Comparison of ENCODE assay signal across 31 cellular contexts in the genomic region with DNA sequence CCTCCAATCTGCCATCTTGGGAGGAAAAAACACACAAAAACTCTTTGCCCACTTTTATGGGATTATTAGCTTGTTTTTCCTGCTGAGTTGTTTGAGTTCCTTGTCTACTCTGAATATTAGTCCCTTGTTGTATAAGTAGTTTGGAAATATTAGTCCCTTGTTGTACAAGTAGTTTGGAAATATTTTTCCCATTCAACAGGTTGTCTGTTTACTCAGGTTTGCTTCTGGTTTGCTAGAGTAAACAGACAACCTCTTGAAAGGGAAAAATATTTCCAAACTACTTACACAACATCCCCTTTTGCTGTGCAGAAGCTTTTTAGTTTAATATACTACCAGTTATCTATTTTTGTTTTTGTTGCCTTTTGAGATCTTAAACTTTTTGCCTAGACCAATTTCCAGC.
"Had no signal": no experiment of that assay in that cellular context is flagged by ENCODE, and none has a peak within 500 bp of the region (broad histone marks: within the 10 kb centered on the region; RNA-seq: fewer than 3 reads in every experiment).

No MANE protein-coding gene starts in this region.

- H3K27me3 Mint-ChIP-seq: activated CD4-positive, alpha-beta memory T cell treated with anti-CD3 and anti-CD28 coated beads for 36 hours; activated naive CD8-positive, alpha-beta T cell treated with anti-CD3 and anti-CD28 coated beads for 36 hours; activated T-helper 17 cell treated with anti-CD3 and anti-CD28 coated beads, Interleukin-2, amount 50 U/mL, for 72 hours had no signal

- H3K4me1 ChIP-seq: SJSA1 had no signal

- H3K4me3 Mint-ChIP-seq: activated CD4-positive, alpha-beta memory T cell treated with anti-CD3 and anti-CD28 coated beads for 36 hours; activated naive CD8-positive, alpha-beta T cell treated with anti-CD3 and anti-CD28 coated beads for 36 hours; activated T-helper 17 cell treated with anti-CD3 and anti-CD28 coated beads, Interleukin-2, amount 50 U/mL, for 72 hours; T-helper 1 cell treated with Interleukin-12 subunit alpha and Interleukin-12 subunit beta and Interleukin-4 antibody, amounts not matched to agents 30 μg/mL and 1 μg/mL, for 36 hours; T-helper 2 cell treated with Interferon-gamma antibody and Interleukin-4, amounts not matched to agents 5 μg/mL and 100 μg/mL, for 36 hours; WTC11 had no signal

- ATAC-seq: activated T-helper 17 cell treated with anti-CD3 and anti-CD28 coated beads, Interleukin-2, amount 50 U/mL, for 72 hours; Panc1; WTC11 had no signal

- H3K27me3 ChIP-seq: brain microvascular endothelial cell, SJSA1 had no signal

- H3K27ac ChIP-seq: brain microvascular endothelial cell, SJSA1 had no signal

- H3K9me3 ChIP-seq: SJSA1, SK-N-SH had no signal

- H3K36me3 Mint-ChIP-seq: activated CD4-positive, alpha-beta memory T cell treated with anti-CD3 and anti-CD28 coated beads for 36 hours had no signal

- DNase-seq: activated CD4-positive, alpha-beta memory T cell treated with anti-CD3 and anti-CD28 coated beads for 36 hours; activated CD4-positive, alpha-beta T cell treated with anti-CD3 and anti-CD28 coated beads for 4 hours; activated CD4-positive, alpha-beta T cell treated with anti-CD3 and anti-CD28 coated beads, Interleukin-2, amount 50 U/mL, for 1 hour; activated CD4-positive, CD25-positive, alpha-beta regulatory T cell treated with anti-CD3 and anti-CD28 coated beads, Interleukin-2, amount 50 U/mL, for 72 hours; activated CD8-positive, alpha-beta memory T cell treated with anti-CD3 and anti-CD28 coated beads, Interleukin-2, amount 50 U/mL, for 4 hours; activated effector memory CD4-positive, alpha-beta T cell treated with anti-CD3 and anti-CD28 coated beads, Interleukin-2, amount 50 U/mL, for 16 hours; activated naive CD4-positive, alpha-beta T cell; activated naive CD4-positive, alpha-beta T cell treated with anti-CD3 and anti-CD28 coated beads, Interleukin-2, amount 50 U/mL, for 16 hours; activated naive CD8-positive, alpha-beta T cell treated with anti-CD3 and anti-CD28 coated beads for 36 hours; activated T-cell treated with anti-CD3 and anti-CD28 coated beads for 4 hours; activated T-cell treated with anti-CD3 and anti-CD28 coated beads, Interleukin-2, amount 50 U/mL, for 48 hours; amniotic stem cell; aorta; brain microvascular endothelial cell; central memory CD4-positive, alpha-beta T cell; NCI-H1105; NCI-H1417 treated with DMSO at 0.1 percent for 48 hours; NCI-H187 treated with DMSO at 0.1 percent for 48 hours; NCI-H2081; NCI-H2171 treated with DMSO at 0.1 percent for 48 hours; NCI-H2227 treated with DMSO at 0.1 percent for 48 hours; NCI-H446; NCI-H524 treated with DMSO at 0.1 percent for 48 hours; SHP77; SK-N-SH had no signal

- H3K4me1 Mint-ChIP-seq: activated T-helper 17 cell treated with anti-CD3 and anti-CD28 coated beads, Interleukin-2, amount 50 U/mL, for 72 hours; WTC11 had no signal

- H3K36me3 ChIP-seq: brain microvascular endothelial cell, SJSA1 had no signal

- H3K27ac Mint-ChIP-seq: activated CD4-positive, alpha-beta memory T cell treated with anti-CD3 and anti-CD28 coated beads for 36 hours; activated naive CD8-positive, alpha-beta T cell treated with anti-CD3 and anti-CD28 coated beads for 36 hours; activated T-helper 17 cell treated with anti-CD3 and anti-CD28 coated beads, Interleukin-2, amount 50 U/mL, for 72 hours; T-helper 1 cell treated with Interleukin-12 subunit alpha and Interleukin-12 subunit beta and Interleukin-4 antibody, amounts not matched to agents 30 μg/mL and 1 μg/mL, for 36 hours; T-helper 2 cell treated with Interferon-gamma antibody and Interleukin-4, amounts not matched to agents 5 μg/mL and 100 μg/mL, for 36 hours; WTC11 had no signal

- H3K4me3 ChIP-seq: SJSA1 had no signal
